ENCODE assay signal across 1 cellular context in the genomic region with DNA sequence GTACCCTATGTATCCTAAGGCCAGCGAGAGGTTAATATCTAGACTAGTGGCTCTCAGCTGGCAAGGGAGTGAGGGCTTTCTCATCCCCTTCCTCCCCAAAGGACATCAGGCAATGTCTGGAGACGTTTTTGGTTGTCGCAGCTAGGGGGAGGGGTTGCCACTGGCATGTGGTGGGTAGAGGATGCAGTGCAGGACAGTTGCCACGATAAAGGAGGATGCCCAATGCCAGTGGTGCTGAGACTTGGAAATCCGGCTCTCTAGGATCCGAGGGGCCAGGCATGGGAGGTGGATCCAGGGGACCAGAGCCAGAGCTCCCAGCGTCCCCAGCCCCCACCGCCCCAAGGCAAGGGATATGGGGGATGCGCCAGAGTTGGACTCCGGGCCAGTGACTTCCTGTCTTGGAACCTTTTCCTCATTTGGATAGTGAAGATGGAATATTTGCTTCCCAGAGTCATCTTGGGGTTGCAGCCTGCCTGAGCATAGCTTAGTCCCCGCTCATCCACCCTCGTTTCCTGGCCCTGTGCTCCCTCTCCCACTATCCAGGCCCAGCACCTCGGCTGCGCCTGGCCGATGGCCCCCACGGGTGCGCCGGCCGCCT.
TF ChIP-seq lines count a peak whose summit lies in the region.

No MANE protein-coding gene starts in this region.

TF ChIP-seq in K562, 482 proteins besides CTCF, POLR2A, EP300 and RAD21:
- TF ChIP-seq, protein P1, sequence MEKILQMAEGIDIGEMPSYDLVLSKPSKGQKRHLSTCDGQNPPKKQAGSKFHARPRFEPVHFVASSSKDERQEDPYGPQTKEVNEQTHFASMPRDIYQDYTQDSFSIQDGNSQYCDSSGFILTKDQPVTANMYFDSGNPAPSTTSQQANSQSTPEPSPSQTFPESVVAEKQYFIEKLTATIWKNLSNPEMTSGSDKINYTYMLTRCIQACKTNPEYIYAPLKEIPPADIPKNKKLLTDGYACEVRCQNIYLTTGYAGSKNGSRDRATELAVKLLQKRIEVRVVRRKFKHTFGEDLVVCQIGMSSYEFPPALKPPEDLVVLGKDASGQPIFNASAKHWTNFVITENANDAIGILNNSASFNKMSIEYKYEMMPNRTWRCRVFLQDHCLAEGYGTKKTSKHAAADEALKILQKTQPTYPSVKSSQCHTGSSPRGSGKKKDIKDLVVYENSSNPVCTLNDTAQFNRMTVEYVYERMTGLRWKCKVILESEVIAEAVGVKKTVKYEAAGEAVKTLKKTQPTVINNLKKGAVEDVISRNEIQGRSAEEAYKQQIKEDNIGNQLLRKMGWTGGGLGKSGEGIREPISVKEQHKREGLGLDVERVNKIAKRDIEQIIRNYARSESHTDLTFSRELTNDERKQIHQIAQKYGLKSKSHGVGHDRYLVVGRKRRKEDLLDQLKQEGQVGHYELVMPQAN (IDR thresholded peaks at IDR 0.05; ENCODE audit: borderline replicate concordance): no peak
- no peak for TF ChIP-seq ZNF354B (CRISPR knock-in tag; IDR thresholded peaks at IDR 0.05)
- TF ChIP-seq TEAD1 (CRISPR knock-in tag; IDR thresholded peaks at IDR 0.05): no peak
- TF ChIP-seq ZNF263 (CRISPR knock-in tag; IDR thresholded peaks at IDR 0.05; ENCODE audit: borderline replicate concordance): peak; percentile 75
